In genomic region chr11:112134473-112134872, GRCh38 we compare ENCODE assay signal across 20 cellular contexts. TPM values are rescaled to one million over a fixed set of nuclear protein-coding genes. Genes with fewer than 3 reads are reported as not detected.
DNase-seq lines count a peak whose midpoint lies in the region; ATAC-seq and TF ChIP-seq lines count a peak whose summit lies in the region.
"Had no signal": no experiment of that assay in that cellular context is flagged by ENCODE, and none has a peak within 500 bp of the region (broad histone marks: within the 10 kb centered on the region; RNA-seq: fewer than 3 reads in every experiment).

No MANE protein-coding gene starts in this region.

- ATAC-seq in left colon (peak; percentile 68), left cardiac atrium (no peak)
- ATAC-seq: HCT116 had no signal

- DNase-seq in H9 = no peak
- no peak for DNase-seq in left colon
- DNase-seq in nephron progenitor cell = no peak
- DNase-seq in left cardiac atrium = no peak
- no peak for DNase-seq in G401 (ENCODE audit: low spot score)
- no peak for DNase-seq in NCI-H510A (lab: John Stamatoyannopoulos, UW)
- DNase-seq in stimulated activated CD8-positive, alpha-beta memory T cell treated with anti-CD3 and anti-CD28 coated beads, Interleukin-4, amount 100 ng/mL, for 48 hours = no peak
- DNase-seq: CD4-positive, alpha-beta T cell; CD8-positive, alpha-beta memory T cell; DMS 273 treated with DMSO at 0.1 percent for 48 hours; DMS79; EL; GF-D8; GOT3; H7 had no signal

- no peak overlapping the region for H3K27ac ChIP-seq in H9 (ENCODE audit: insufficient read length, low read depth, low read length)
- H3K27ac ChIP-seq: BLaER1, C4-2B had no signal

- H3K27me3 ChIP-seq in H9 (ENCODE audit: insufficient read depth, low read length) = no peaks in the 10 kb centered on the region
- H3K27me3 ChIP-seq: BLaER1 had no signal

- H3K23ac ChIP-seq in H9 (ENCODE audit: insufficient read length, low read depth, low read length) = no peak overlapping the region

- H4K5ac ChIP-seq in H9 (ENCODE audit: insufficient read length, low read depth, low read length) = peak overlapping the region; percentile 33

- WGBS in H9 (ENCODE audit: extremely low coverage, insufficient read length, low lambda C conversion rate) = no CpG with 5 or more reads among the region's 4 CpGs

- intact Hi-C loops in left colon (cut with DNase I, micrococcal nuclease) = no loop called here
- intact Hi-C loops in left cardiac atrium (cut with DNase I) = no loop called here

- no peak overlapping the region for H2AFZ ChIP-seq in H9 (ENCODE audit: low read length)

- H3K27me3 Mint-ChIP-seq in H9 (ENCODE audit: low read depth) (no peaks in the 10 kb centered on the region; the same call in 1 of the 2 replicates), nephron progenitor cell (ENCODE audit: low read depth, poor library complexity) (peaks cover 4% of the 10 kb centered on the region)
- H3K27me3 Mint-ChIP-seq: CD4-positive, alpha-beta T cell; CD8-positive, alpha-beta memory T cell had no signal

- H3K27ac Mint-ChIP-seq in H9 (no peak overlapping the region), nephron progenitor cell (peak overlapping the region; percentile 53)
- H3K27ac Mint-ChIP-seq: CD4-positive, alpha-beta T cell had no signal

- no peaks in the 10 kb centered on the region; a peak in 1 of 4 replicates for H3K4me1 Mint-ChIP-seq in H9
- H3K4me1 Mint-ChIP-seq in nephron progenitor cell = peaks cover 14% of the 10 kb centered on the region

- no peaks in the 10 kb centered on the region for H3K9me3 Mint-ChIP-seq in H9
- H3K9me3 Mint-ChIP-seq in nephron progenitor cell = peaks cover 6% of the 10 kb centered on the region
- H3K9me3 Mint-ChIP-seq: CD4-positive, alpha-beta T cell; CD8-positive, alpha-beta memory T cell had no signal

- H3K79me2 ChIP-seq in H9 (ENCODE audit: insufficient read depth, low read length) = no peaks in the 10 kb centered on the region

- no peak overlapping the region for H2BK120ac ChIP-seq in H9 (ENCODE audit: low read depth, low read length, poor library complexity, severe bottlenecking)

- no peak overlapping the region for H3K56ac ChIP-seq in H9 (ENCODE audit: insufficient read length, low read depth, low read length)

- H3T11ph ChIP-seq in H9 (ENCODE audit: low read length) = no peak overlapping the region

- no peak overlapping the region for H2BK5ac ChIP-seq in H9 (ENCODE audit: insufficient read length, low read length)

- no peak overlapping the region for H3K9ac ChIP-seq in H9 (ENCODE audit: extremely low read depth, insufficient read length, low read length)
- H3K9ac ChIP-seq: BLaER1 had no signal

- H4K91ac ChIP-seq in H9 (ENCODE audit: insufficient read length, low read depth, low read length) = no peak overlapping the region

- H3K14ac ChIP-seq in H9 (ENCODE audit: insufficient read depth, low read length) = no peak overlapping the region

- H3K9me3 ChIP-seq in H9 (ENCODE audit: control insufficient read depth, low read depth, low read length) = no peaks in the 10 kb centered on the region
- H3K9me3 ChIP-seq: BLaER1 had no signal

- H3K4me1 ChIP-seq in H9 (ENCODE audit: insufficient read depth, low read length) = no peaks in the 10 kb centered on the region
- H3K4me1 ChIP-seq: BLaER1 had no signal

- H2BK15ac ChIP-seq in H9 (ENCODE audit: low read depth, low read length) = no peak overlapping the region

- H3K79me1 ChIP-seq in H9 (ENCODE audit: insufficient read depth, low read depth, low read length, poor library complexity, severe bottlenecking) = no peaks in the 10 kb centered on the region

- H3K36me3 Mint-ChIP-seq in H9 (ENCODE audit: insufficient read depth in 1 of 3, low read depth in 3 of 3) = no peaks in the 10 kb centered on the region
- H3K36me3 Mint-ChIP-seq in nephron progenitor cell (ENCODE audit: low read depth) = peaks cover 6% of the 10 kb centered on the region

- no peak overlapping the region for H3K4me2 ChIP-seq in H9 (ENCODE audit: insufficient read depth, insufficient read length, low read length)
- H3K4me2 ChIP-seq: BLaER1 had no signal

- H4K8ac ChIP-seq in H9 (replicated peaks; ENCODE audit: insufficient read length, low read depth, low read length) = no peak overlapping the region

- no peaks in the 10 kb centered on the region for H3K23me2 ChIP-seq in H9 (ENCODE audit: insufficient read length, low read depth, low read length, poor library complexity, severe bottlenecking)

- in situ Hi-C loops in G401 (cut with HindIII; ENCODE audit: low sequenced_read_pairs) = no loop called here

- no peak overlapping the region for H3K18ac ChIP-seq in H9 (ENCODE audit: insufficient read length, low read depth, low read length)

- H3K4ac ChIP-seq in H9 (ENCODE audit: low read depth, low read length) = no peak overlapping the region

- H2BK20ac ChIP-seq in H9 (ENCODE audit: low read depth, low read length, poor library complexity, severe bottlenecking) = no peak overlapping the region

- no peak overlapping the region for H2AK5ac ChIP-seq in H9 (ENCODE audit: insufficient read length, low read length)

- TF ChIP-seq CTCF in H9 (conservative IDR thresholded peaks at IDR 0.05) (no peak), nephron progenitor cell (IDR thresholded peaks at IDR 0.05) (no peak)

- H4K20me1 ChIP-seq in H9 (ENCODE audit: control insufficient read depth, insufficient read depth, insufficient read length) = no peaks in the 10 kb centered on the region
- H4K20me1 ChIP-seq: BLaER1 had no signal

- no peak overlapping the region for H2BK12ac ChIP-seq in H9 (ENCODE audit: insufficient read length, low read depth, low read length)

- H3K4me3 Mint-ChIP-seq in H9 (no peak overlapping the region), nephron progenitor cell (no peak overlapping the region)
- H3K4me3 Mint-ChIP-seq: CD4-positive, alpha-beta T cell; CD8-positive, alpha-beta memory T cell had no signal

RNA-seq across cellular contexts. Expression of gene IL18, which starts 29.4 kb away (rescaled TPM):
- 0.31 TPM in 1 of 2 replicates, not detected in the other for total RNA-seq in H9 (2021)
- total RNA-seq in left colon = 100 to 1,000 TPM in 1 of 2 donors, 10 to 100 TPM in 1; 74.7 to 154 TPM
- total RNA-seq in left cardiac atrium = 1 to 10 TPM; 4.7 to 6.0 TPM
- total RNA-seq in G401 (2014; rRNA removed; shearing (Covaris generic)) = not detected in 2 replicates
- total RNA-seq: A673; CD8-positive, alpha-beta memory T cell; H7 had no signal

RNA-seq across cellular contexts. Expression of gene TEX12, which starts 32.7 kb away (rescaled TPM):
- 0.22 and 0.31 TPM in 2 replicates for total RNA-seq in H9 (2021)
- under 1 TPM; 0.31 to 0.39 TPM for total RNA-seq in left colon
- not detected for total RNA-seq in left cardiac atrium
- total RNA-seq in G401 (2014; rRNA removed; shearing (Covaris generic)) = not detected in 2 replicates
- total RNA-seq: A172 had no signal

RNA-seq across cellular contexts. Expression of gene BCO2, which starts 40.8 kb away (rescaled TPM):
- total RNA-seq in H9 (2021) (0.31 and 0.44 TPM in 2 replicates), left colon (1 to 10 TPM; 3.4 to 4.3 TPM), left cardiac atrium (10 to 100 TPM; 53.3 to 92.2 TPM)
- total RNA-seq in G401 (2014; rRNA removed; shearing (Covaris generic)) = 1.1 TPM in 1 of 2 replicates, not detected in the other

RNA-seq across cellular contexts. Expression of gene SDHD, which starts 47.8 kb away (rescaled TPM):
- total RNA-seq in H9 (2021) (79.6 and 82.3 TPM in 2 replicates), left colon (100 to 1,000 TPM; 215 to 252 TPM), left cardiac atrium (100 to 1,000 TPM; 158 to 166 TPM)
- total RNA-seq in G401 (2014; rRNA removed; shearing (Covaris generic)) = 206 and 219 TPM in 2 replicates

RNA-seq across cellular contexts. Expression of gene TIMM8B, which starts 47.9 kb away (rescaled TPM):
- total RNA-seq in H9 (2021) (84.4 and 86.3 TPM in 2 replicates), left colon (10 to 100 TPM; 49.1 to 65.1 TPM), left cardiac atrium (100 to 1,000 TPM; 103 to 105 TPM)
- 131 and 181 TPM in 2 replicates for total RNA-seq in G401 (2014; rRNA removed; shearing (Covaris generic))

Comparison
In these comparisons a context has a peak if more than half of its experiments do, and no peak if none do; other contexts are left out.
1. RNA of gene IL18, which starts 29.4 kb away (total RNA-seq): 74.7 to 154 TPM in left colon; 4.7 to 6.0 TPM in left cardiac atrium, 0.31 TPM in H9 and not detected in G401; every median in the first group is over 10 times any median in the second.
2. RNA of gene BCO2, which starts 40.8 kb away (total RNA-seq): 53.3 to 92.2 TPM in left cardiac atrium; 3.4 to 4.3 TPM in left colon, 0.31 to 0.44 TPM in H9 and 1.1 TPM in G401; every median in the first group is over 10 times any median in the second.